1 cellular context compared by ENCODE assay signal in the genomic region with DNA sequence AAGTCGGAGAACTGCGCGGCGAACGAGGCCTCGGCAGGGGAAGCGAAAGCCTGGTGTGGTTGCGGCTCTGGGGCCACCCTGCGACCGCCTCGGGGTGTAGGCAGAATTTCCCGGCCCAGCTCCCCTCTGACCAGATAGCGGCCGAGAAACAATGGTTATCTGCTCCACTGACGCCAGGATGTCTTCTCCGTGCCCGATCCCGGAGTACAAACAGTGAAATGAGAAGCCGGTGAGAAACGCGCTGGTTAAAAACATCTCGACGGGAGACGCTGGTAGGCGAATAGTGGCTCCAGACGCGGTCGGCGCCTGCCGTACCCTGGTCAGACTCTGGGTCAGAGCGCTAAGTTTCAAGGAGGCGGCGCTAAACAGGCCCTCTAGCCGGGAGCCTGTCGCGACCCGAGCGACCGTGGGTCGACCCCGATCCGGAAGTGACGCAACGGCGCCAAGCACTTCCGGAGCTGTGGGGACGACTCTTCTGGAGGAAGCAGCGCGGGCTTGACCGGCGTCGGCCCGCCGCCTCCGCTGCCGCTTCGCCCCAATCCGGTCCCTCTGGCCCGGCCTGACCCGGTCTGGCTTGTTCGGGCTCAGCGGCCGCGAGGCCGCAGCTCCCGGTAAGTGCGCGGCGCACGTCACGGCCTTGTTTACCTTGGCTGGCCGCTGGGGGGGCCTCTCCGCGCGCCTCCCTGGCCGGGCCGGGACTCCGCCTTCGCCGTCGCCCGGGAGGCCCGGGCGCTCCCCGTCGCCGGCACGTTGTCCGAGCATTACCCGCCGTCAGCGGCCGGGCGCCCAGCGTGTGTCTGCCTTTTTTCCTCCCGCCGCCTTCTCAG.
A peak's percentile ranks its signal among the peaks of the same experiment; 100 is the strongest.
TF ChIP-seq lines count a peak whose summit lies in the region.

A gene (plus strand): TSS at position 455 of the 827 bp plus-strand sequence. CDS start 8,717 bp downstream, outside the sequence.

TF ChIP-seq in K562, 482 proteins besides CTCF, POLR2A, EP300 and RAD21 (continued from another document and continues in another):
- TF ChIP-seq, protein P1, sequence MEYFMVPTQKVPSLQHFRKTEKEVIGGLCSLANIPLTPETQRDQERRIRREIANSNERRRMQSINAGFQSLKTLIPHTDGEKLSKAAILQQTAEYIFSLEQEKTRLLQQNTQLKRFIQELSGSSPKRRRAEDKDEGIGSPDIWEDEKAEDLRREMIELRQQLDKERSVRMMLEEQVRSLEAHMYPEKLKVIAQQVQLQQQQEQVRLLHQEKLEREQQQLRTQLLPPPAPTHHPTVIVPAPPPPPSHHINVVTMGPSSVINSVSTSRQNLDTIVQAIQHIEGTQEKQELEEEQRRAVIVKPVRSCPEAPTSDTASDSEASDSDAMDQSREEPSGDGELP (CRISPR knock-in tag; IDR thresholded peaks at IDR 0.05; ENCODE audit: borderline replicate concordance), result peak; percentile 57; the same call in 1 of the 2 replicates
- TF ChIP-seq JUND (IDR thresholded peaks at IDR 0.05; ENCODE audit: borderline replicate concordance, low read depth, low read length) (peak; percentile 79), JUND (tag; IDR thresholded peaks at IDR 0.05; ENCODE audit: borderline replicate concordance, low read depth, low read length) (no peak; the same call in 2 of the 3 replicates), ETV1 (tag; conservative IDR thresholded peaks at IDR 0.05; ENCODE audit: low read depth) (peak; percentile 88), PTRF (tag; IDR thresholded peaks at IDR 0.05) (no peak), CHD1 (IDR thresholded peaks at IDR 0.05; ENCODE audit: low read length) (peak; percentile 25), FOXK1 (CRISPR knock-in tag; IDR thresholded peaks at IDR 0.05; ENCODE audit: borderline replicate concordance) (no peak), NR2C1 (IDR thresholded peaks at IDR 0.05) (peak; percentile 97), NR2C1 (tag; IDR thresholded peaks at IDR 0.05) (peak; percentile 97), ETV5 (CRISPR knock-in tag; IDR thresholded peaks at IDR 0.05; ENCODE audit: low read depth) (peak; percentile 91), SRSF3 (IDR thresholded peaks at IDR 0.05; ENCODE audit: insufficient read depth, low read length) (no peak), POLR2G (IDR thresholded peaks at IDR 0.05; ENCODE audit: low read depth, low read length) (peak; percentile 95), ZFX (CRISPR knock-in tag; IDR thresholded peaks at IDR 0.05) (peak; percentile 96), NBN (IDR thresholded peaks at IDR 0.05; ENCODE audit: low read depth) (0 out of 2 replicates have a peak, but pooled peaks have one; percentile 52), ZNF3 (CRISPR knock-in tag; IDR thresholded peaks at IDR 0.05) (no peak)
- TF ChIP-seq, protein P2, sequence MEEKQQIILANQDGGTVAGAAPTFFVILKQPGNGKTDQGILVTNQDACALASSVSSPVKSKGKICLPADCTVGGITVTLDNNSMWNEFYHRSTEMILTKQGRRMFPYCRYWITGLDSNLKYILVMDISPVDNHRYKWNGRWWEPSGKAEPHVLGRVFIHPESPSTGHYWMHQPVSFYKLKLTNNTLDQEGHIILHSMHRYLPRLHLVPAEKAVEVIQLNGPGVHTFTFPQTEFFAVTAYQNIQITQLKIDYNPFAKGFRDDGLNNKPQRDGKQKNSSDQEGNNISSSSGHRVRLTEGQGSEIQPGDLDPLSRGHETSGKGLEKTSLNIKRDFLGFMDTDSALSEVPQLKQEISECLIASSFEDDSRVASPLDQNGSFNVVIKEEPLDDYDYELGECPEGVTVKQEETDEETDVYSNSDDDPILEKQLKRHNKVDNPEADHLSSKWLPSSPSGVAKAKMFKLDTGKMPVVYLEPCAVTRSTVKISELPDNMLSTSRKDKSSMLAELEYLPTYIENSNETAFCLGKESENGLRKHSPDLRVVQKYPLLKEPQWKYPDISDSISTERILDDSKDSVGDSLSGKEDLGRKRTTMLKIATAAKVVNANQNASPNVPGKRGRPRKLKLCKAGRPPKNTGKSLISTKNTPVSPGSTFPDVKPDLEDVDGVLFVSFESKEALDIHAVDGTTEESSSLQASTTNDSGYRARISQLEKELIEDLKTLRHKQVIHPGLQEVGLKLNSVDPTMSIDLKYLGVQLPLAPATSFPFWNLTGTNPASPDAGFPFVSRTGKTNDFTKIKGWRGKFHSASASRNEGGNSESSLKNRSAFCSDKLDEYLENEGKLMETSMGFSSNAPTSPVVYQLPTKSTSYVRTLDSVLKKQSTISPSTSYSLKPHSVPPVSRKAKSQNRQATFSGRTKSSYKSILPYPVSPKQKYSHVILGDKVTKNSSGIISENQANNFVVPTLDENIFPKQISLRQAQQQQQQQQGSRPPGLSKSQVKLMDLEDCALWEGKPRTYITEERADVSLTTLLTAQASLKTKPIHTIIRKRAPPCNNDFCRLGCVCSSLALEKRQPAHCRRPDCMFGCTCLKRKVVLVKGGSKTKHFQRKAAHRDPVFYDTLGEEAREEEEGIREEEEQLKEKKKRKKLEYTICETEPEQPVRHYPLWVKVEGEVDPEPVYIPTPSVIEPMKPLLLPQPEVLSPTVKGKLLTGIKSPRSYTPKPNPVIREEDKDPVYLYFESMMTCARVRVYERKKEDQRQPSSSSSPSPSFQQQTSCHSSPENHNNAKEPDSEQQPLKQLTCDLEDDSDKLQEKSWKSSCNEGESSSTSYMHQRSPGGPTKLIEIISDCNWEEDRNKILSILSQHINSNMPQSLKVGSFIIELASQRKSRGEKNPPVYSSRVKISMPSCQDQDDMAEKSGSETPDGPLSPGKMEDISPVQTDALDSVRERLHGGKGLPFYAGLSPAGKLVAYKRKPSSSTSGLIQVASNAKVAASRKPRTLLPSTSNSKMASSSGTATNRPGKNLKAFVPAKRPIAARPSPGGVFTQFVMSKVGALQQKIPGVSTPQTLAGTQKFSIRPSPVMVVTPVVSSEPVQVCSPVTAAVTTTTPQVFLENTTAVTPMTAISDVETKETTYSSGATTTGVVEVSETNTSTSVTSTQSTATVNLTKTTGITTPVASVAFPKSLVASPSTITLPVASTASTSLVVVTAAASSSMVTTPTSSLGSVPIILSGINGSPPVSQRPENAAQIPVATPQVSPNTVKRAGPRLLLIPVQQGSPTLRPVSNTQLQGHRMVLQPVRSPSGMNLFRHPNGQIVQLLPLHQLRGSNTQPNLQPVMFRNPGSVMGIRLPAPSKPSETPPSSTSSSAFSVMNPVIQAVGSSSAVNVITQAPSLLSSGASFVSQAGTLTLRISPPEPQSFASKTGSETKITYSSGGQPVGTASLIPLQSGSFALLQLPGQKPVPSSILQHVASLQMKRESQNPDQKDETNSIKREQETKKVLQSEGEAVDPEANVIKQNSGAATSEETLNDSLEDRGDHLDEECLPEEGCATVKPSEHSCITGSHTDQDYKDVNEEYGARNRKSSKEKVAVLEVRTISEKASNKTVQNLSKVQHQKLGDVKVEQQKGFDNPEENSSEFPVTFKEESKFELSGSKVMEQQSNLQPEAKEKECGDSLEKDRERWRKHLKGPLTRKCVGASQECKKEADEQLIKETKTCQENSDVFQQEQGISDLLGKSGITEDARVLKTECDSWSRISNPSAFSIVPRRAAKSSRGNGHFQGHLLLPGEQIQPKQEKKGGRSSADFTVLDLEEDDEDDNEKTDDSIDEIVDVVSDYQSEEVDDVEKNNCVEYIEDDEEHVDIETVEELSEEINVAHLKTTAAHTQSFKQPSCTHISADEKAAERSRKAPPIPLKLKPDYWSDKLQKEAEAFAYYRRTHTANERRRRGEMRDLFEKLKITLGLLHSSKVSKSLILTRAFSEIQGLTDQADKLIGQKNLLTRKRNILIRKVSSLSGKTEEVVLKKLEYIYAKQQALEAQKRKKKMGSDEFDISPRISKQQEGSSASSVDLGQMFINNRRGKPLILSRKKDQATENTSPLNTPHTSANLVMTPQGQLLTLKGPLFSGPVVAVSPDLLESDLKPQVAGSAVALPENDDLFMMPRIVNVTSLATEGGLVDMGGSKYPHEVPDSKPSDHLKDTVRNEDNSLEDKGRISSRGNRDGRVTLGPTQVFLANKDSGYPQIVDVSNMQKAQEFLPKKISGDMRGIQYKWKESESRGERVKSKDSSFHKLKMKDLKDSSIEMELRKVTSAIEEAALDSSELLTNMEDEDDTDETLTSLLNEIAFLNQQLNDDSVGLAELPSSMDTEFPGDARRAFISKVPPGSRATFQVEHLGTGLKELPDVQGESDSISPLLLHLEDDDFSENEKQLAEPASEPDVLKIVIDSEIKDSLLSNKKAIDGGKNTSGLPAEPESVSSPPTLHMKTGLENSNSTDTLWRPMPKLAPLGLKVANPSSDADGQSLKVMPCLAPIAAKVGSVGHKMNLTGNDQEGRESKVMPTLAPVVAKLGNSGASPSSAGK (IDR thresholded peaks at IDR 0.05), result peak; percentile 27; the same call in 1 of the 2 replicates
- TF ChIP-seq, protein P3, sequence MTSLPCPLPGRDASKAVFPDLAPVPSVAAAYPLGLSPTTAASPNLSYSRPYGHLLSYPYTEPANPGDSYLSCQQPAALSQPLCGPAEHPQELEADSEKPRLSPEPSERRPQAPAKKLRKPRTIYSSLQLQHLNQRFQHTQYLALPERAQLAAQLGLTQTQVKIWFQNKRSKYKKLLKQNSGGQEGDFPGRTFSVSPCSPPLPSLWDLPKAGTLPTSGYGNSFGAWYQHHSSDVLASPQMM (CRISPR knock-in tag; IDR thresholded peaks at IDR 0.05), result no peak
- TF ChIP-seq, protein P4, sequence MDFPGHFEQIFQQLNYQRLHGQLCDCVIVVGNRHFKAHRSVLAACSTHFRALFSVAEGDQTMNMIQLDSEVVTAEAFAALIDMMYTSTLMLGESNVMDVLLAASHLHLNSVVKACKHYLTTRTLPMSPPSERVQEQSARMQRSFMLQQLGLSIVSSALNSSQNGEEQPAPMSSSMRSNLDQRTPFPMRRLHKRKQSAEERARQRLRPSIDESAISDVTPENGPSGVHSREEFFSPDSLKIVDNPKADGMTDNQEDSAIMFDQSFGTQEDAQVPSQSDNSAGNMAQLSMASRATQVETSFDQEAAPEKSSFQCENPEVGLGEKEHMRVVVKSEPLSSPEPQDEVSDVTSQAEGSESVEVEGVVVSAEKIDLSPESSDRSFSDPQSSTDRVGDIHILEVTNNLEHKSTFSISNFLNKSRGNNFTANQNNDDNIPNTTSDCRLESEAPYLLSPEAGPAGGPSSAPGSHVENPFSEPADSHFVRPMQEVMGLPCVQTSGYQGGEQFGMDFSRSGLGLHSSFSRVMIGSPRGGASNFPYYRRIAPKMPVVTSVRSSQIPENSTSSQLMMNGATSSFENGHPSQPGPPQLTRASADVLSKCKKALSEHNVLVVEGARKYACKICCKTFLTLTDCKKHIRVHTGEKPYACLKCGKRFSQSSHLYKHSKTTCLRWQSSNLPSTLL (IDR thresholded peaks at IDR 0.05), result no peak
- TF ChIP-seq, protein P5, sequence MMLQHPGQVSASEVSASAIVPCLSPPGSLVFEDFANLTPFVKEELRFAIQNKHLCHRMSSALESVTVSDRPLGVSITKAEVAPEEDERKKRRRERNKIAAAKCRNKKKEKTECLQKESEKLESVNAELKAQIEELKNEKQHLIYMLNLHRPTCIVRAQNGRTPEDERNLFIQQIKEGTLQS (IDR thresholded peaks at IDR 0.05), result peak; percentile 88
- TF ChIP-seq, protein P5 (CRISPR knock-in tag; conservative IDR thresholded peaks at IDR 0.05), result no peak; the same call in 1 of the 2 replicates
- TF ChIP-seq, protein P6, sequence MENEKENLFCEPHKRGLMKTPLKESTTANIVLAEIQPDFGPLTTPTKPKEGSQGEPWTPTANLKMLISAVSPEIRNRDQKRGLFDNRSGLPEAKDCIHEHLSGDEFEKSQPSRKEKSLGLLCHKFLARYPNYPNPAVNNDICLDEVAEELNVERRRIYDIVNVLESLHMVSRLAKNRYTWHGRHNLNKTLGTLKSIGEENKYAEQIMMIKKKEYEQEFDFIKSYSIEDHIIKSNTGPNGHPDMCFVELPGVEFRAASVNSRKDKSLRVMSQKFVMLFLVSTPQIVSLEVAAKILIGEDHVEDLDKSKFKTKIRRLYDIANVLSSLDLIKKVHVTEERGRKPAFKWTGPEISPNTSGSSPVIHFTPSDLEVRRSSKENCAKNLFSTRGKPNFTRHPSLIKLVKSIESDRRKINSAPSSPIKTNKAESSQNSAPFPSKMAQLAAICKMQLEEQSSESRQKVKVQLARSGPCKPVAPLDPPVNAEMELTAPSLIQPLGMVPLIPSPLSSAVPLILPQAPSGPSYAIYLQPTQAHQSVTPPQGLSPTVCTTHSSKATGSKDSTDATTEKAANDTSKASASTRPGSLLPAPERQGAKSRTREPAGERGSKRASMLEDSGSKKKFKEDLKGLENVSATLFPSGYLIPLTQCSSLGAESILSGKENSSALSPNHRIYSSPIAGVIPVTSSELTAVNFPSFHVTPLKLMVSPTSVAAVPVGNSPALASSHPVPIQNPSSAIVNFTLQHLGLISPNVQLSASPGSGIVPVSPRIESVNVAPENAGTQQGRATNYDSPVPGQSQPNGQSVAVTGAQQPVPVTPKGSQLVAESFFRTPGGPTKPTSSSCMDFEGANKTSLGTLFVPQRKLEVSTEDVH (IDR thresholded peaks at IDR 0.05; ENCODE audit: low read depth, partially characterized antibody), result peak; percentile 77
- TF ChIP-seq, protein P7, sequence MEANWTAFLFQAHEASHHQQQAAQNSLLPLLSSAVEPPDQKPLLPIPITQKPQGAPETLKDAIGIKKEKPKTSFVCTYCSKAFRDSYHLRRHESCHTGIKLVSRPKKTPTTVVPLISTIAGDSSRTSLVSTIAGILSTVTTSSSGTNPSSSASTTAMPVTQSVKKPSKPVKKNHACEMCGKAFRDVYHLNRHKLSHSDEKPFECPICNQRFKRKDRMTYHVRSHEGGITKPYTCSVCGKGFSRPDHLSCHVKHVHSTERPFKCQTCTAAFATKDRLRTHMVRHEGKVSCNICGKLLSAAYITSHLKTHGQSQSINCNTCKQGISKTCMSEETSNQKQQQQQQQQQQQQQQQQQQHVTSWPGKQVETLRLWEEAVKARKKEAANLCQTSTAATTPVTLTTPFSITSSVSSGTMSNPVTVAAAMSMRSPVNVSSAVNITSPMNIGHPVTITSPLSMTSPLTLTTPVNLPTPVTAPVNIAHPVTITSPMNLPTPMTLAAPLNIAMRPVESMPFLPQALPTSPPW (CRISPR knock-in tag; IDR thresholded peaks at IDR 0.05), result peak; percentile 74
- TF ChIP-seq, protein P8, sequence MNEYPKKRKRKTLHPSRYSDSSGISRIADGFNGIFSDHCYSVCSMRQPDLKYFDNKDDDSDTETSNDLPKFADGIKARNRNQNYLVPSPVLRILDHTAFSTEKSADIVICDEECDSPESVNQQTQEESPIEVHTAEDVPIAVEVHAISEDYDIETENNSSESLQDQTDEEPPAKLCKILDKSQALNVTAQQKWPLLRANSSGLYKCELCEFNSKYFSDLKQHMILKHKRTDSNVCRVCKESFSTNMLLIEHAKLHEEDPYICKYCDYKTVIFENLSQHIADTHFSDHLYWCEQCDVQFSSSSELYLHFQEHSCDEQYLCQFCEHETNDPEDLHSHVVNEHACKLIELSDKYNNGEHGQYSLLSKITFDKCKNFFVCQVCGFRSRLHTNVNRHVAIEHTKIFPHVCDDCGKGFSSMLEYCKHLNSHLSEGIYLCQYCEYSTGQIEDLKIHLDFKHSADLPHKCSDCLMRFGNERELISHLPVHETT (CRISPR knock-in tag; conservative IDR thresholded peaks at IDR 0.05 in 1 of 2, IDR thresholded peaks at IDR 0.05 in 1 of 2), result peak in 1 of 2 experiments; percentile 88; a peak in 1 of 4 replicates
